ENCODE assay signal across 15 cellular contexts in the genomic region with DNA sequence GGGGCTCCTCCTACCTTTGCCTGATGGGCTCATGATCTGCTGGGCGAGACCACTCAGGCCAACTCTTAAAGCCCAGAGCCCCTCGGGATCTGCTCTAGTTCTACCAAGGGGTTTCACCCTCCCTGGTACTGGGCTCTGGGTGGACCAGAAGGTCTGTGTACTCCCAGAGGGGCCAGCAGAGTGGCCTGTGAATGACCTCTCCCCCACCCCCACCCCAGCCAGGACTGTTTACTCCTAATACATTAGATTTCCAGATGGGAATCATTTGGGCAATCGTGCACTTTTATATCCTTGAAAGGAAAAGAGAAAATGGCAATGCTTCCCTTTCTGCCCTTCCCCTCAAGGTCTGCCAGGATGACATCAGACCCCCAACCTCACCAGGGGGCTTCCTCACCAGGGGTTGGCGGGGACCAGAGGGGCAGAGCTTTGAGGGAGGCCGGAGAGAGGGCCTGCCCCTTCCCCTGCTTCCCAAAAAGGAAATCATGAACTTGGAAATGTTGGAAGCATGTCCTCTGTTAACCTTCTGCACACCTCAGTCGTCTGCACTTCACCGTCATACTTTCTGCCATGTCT.
"Had no signal": no experiment of that assay in that cellular context is flagged by ENCODE, and none has a peak within 500 bp of the region (broad histone marks: within the 10 kb centered on the region; RNA-seq: fewer than 3 reads in every experiment).

No MANE protein-coding gene starts in this region.

- H3K9me3 Mint-ChIP-seq: neural crest cell had no signal

- H3K4me3 ChIP-seq: dorsolateral prefrontal cortex, tibial nerve, vagina had no signal

- H3K36me3 ChIP-seq: brain microvascular endothelial cell, tibial nerve, vagina had no signal

- H3K4me3 Mint-ChIP-seq: activated naive CD8-positive, alpha-beta T cell; neural crest cell had no signal

- H3K27me3 ChIP-seq: brain microvascular endothelial cell, tibial nerve, vagina had no signal

- H3K27ac Mint-ChIP-seq: activated naive CD8-positive, alpha-beta T cell had no signal

- H3K4me1 Mint-ChIP-seq: neural crest cell had no signal

- DNase-seq: activated CD4-positive, alpha-beta T cell treated with anti-CD3 and anti-CD28 coated beads, Interleukin-2, amount 50 U/mL, for 1 hour; activated CD4-positive, CD25-positive, alpha-beta regulatory T cell; activated gamma-delta T cell; activated T-cell treated with anti-CD3 and anti-CD28 coated beads for 4 hours; amygdala; brain microvascular endothelial cell; cerebellar nuclear complex; dorsolateral prefrontal cortex; mesendoderm; T-helper 2 cell had no signal

- ATAC-seq: esophagus mucosa had no signal

- H3K9me3 ChIP-seq: vagina had no signal

- H3K27ac ChIP-seq: brain microvascular endothelial cell had no signal

- H3K36me3 Mint-ChIP-seq: activated naive CD8-positive, alpha-beta T cell had no signal
